16 cellular contexts compared by ENCODE assay signal in the genomic region with DNA sequence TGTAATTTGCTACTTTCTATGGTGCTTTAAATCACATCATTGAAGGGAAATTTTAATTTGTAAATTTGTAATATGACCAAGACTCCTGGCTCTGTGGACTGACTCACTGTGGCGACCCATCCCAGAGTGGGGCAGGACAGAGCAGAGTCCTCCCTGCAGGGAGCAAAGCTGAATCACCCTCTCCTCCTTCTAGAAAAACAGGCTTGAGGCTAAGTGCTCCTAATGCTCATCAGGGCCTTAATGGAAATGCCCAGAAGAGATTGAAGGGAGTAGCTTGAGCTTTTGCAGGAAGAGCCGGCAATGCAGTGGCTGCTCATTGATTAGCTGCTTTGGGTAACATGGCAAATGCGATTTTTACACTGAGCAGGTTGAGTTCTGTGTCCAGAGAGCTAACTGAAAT. TPM values are rescaled to one million over a fixed set of nuclear protein-coding genes. Genes with fewer than 3 reads are reported as not detected.
DNase-seq lines count a peak whose midpoint lies in the region; ATAC-seq, FAIRE-seq and TF ChIP-seq lines count a peak whose summit lies in the region.
"Had no signal": no experiment of that assay in that cellular context is flagged by ENCODE, and none has a peak within 500 bp of the region (broad histone marks: within the 10 kb centered on the region; RNA-seq: fewer than 3 reads in every experiment).

No MANE protein-coding gene starts in this region.

- H3K27me3 Mint-ChIP-seq in activated naive CD8-positive, alpha-beta T cell treated with anti-CD3 and anti-CD28 coated beads for 36 hours, result peaks cover 5% of the 10 kb centered on the region
- no peaks in the 10 kb centered on the region for H3K27me3 Mint-ChIP-seq in activated CD4-positive, alpha-beta T cell treated with anti-CD3 and anti-CD28 coated beads for 36 hours
- H3K27me3 Mint-ChIP-seq: T-helper 17 cell had no signal

- H3K36me3 Mint-ChIP-seq in activated naive CD8-positive, alpha-beta T cell treated with anti-CD3 and anti-CD28 coated beads for 36 hours, result peaks cover 13% of the 10 kb centered on the region
- H3K36me3 Mint-ChIP-seq in activated CD4-positive, alpha-beta T cell treated with anti-CD3 and anti-CD28 coated beads for 36 hours (ENCODE audit: low read depth), result peaks cover 13% of the 10 kb centered on the region

- H3K4me3 ChIP-seq in small intestine (ENCODE audit: low read depth in 1 of 2, low read length in 2 of 2), result no peak overlapping the region

- no peaks in the 10 kb centered on the region for H3K9me3 ChIP-seq in small intestine (ENCODE audit: control insufficient read depth, low read depth)

- H3K27ac ChIP-seq in VCaP, result peak overlapping the region; percentile 56; the same call in 1 of the 2 replicates
- H3K27ac ChIP-seq in small intestine (ENCODE audit: low read depth in 1 of 2, low read length in 1 of 2), result no peak overlapping the region

- H3K27ac Mint-ChIP-seq in activated naive CD8-positive, alpha-beta T cell treated with anti-CD3 and anti-CD28 coated beads for 36 hours, result no peak overlapping the region
- no peak overlapping the region for H3K27ac Mint-ChIP-seq in activated CD4-positive, alpha-beta T cell treated with anti-CD3 and anti-CD28 coated beads for 36 hours
- H3K27ac Mint-ChIP-seq: activated T-cell treated with anti-CD3 and anti-CD28 coated beads, Interleukin-2, amount 50 U/mL, for 72 hours; T-helper 17 cell had no signal

- intact Hi-C loops in activated CD4-positive, alpha-beta T cell treated with anti-CD3 and anti-CD28 coated beads for 36 hours (cut with DNase I, micrococcal nuclease), result no loop called here

- no peaks in the 10 kb centered on the region for H3K27me3 ChIP-seq in small intestine (ENCODE audit: control insufficient read depth in 2 of 2, insufficient read depth in 2 of 2, low read length in 2 of 2)

- POLR2A ChIA-PET in activated CD4-positive, alpha-beta T cell treated with anti-CD3 and anti-CD28 coated beads for 36 hours (lab: Charles Lee), result interaction anchor here (0.7 kb wide), 1 partner anchor 13 kb away, joined by 4 read pairs; no protein-coding TSS in a partner anchor

- H3K4me1 ChIP-seq in small intestine (ENCODE audit: control insufficient read depth in 2 of 2, insufficient read depth in 1 of 2, low read depth in 1 of 2, low read length in 1 of 2), result peaks cover 4 to 5% of the 10 kb centered on the region in 2 donors

- peaks cover 15% of the 10 kb centered on the region for H3K4me1 Mint-ChIP-seq in activated naive CD8-positive, alpha-beta T cell treated with anti-CD3 and anti-CD28 coated beads for 36 hours
- peaks cover 20% of the 10 kb centered on the region for H3K4me1 Mint-ChIP-seq in activated CD4-positive, alpha-beta T cell treated with anti-CD3 and anti-CD28 coated beads for 36 hours

- WGBS in small intestine, 3 donors, result 28 to 72% (median 55%) methylated on average over 3 of the region's 3 CpGs

- no peak for TF ChIP-seq CTCF in VCaP (conservative IDR thresholded peaks at IDR 0.05)

- FAIRE-seq in small intestine (lab: Jason Lieb, UNC), result no peak

- ATAC-seq in activated CD4-positive, alpha-beta T cell treated with anti-CD3 and anti-CD28 coated beads for 36 hours, result no peak
- ATAC-seq: activated T-cell treated with anti-CD3 and anti-CD28 coated beads, Interleukin-2, amount 50 U/mL, for 72 hours; T-helper 17 cell had no signal

- DNase-seq in HT-29 (ENCODE audit: low spot score) (peak; percentile 39), hepatic stellate cell (ENCODE audit: low spot score) (peak; percentile 49), small intestine (peak; percentile 80), NCI-H524 treated with DMSO at 0.1 percent for 48 hours (lab: John Stamatoyannopoulos, UW) (no peak), anterior cingulate cortex (lab: John Stamatoyannopoulos, UW) (no peak)
- DNase-seq in activated naive CD8-positive, alpha-beta T cell treated with anti-CD3 and anti-CD28 coated beads for 36 hours, result no peak
- DNase-seq in activated CD4-positive, alpha-beta T cell treated with anti-CD3 and anti-CD28 coated beads for 36 hours, result no peak
- DNase-seq: activated CD4-positive, alpha-beta T cell treated with anti-CD3 and anti-CD28 coated beads for 48 hours; activated T-cell treated with anti-CD3 and anti-CD28 coated beads, Interleukin-2, amount 50 U/mL, for 72 hours; amniotic stem cell; effector memory CD4-positive, alpha-beta T cell; MV-4-11; NCI-H2171; T-helper 17 cell had no signal

- H3K9me3 Mint-ChIP-seq in activated naive CD8-positive, alpha-beta T cell treated with anti-CD3 and anti-CD28 coated beads for 36 hours, result no peaks in the 10 kb centered on the region
- H3K9me3 Mint-ChIP-seq in activated CD4-positive, alpha-beta T cell treated with anti-CD3 and anti-CD28 coated beads for 36 hours (ENCODE audit: low read depth), result no peaks in the 10 kb centered on the region
- H3K9me3 Mint-ChIP-seq: activated T-cell treated with anti-CD3 and anti-CD28 coated beads, Interleukin-2, amount 50 U/mL, for 72 hours; neural crest cell had no signal

- no peaks in the 10 kb centered on the region for H3K36me3 ChIP-seq in small intestine (ENCODE audit: control insufficient read depth in 2 of 2, insufficient read depth in 2 of 2, low read length in 2 of 2)

- no peak overlapping the region for H3K4me3 Mint-ChIP-seq in activated naive CD8-positive, alpha-beta T cell treated with anti-CD3 and anti-CD28 coated beads for 36 hours
- H3K4me3 Mint-ChIP-seq in activated CD4-positive, alpha-beta T cell treated with anti-CD3 and anti-CD28 coated beads for 36 hours, result no peak overlapping the region
- H3K4me3 Mint-ChIP-seq: activated T-cell treated with anti-CD3 and anti-CD28 coated beads, Interleukin-2, amount 50 U/mL, for 72 hours; neural crest cell; T-helper 17 cell had no signal

- CTCF ChIA-PET in activated CD4-positive, alpha-beta T cell treated with anti-CD3 and anti-CD28 coated beads for 36 hours (lab: Charles Lee), result interaction anchor here (1.0 to 2.3 kb wide), 5 partner anchors 9 to 68 kb away, joined by 3 to 11 read pairs (median 4); no protein-coding TSS in a partner anchor

RNA-seq across cellular contexts. Expression of a gene that starts 16.8 kb away (rescaled TPM):
- 279 and 305 TPM in 2 replicates for total RNA-seq in HT-29 (2014; rRNA removed; shearing (Covaris generic))
- 1,000 to 10,000 TPM in 2 of 3 donors, 100 to 1,000 TPM in 1; 547 to 1,355 (median 1,268) TPM for polyA plus RNA-seq in small intestine
- total RNA-seq in activated naive CD8-positive, alpha-beta T cell treated with anti-CD3 and anti-CD28 coated beads for 36 hours, result 100 to 1,000 TPM; 225 to 235 TPM
- 100 to 1,000 TPM; 230 to 246 TPM for total RNA-seq in activated CD4-positive, alpha-beta T cell treated with anti-CD3 and anti-CD28 coated beads for 36 hours

RNA-seq across cellular contexts. Expression of a gene that starts 59.9 kb away (rescaled TPM):
- 326 and 331 TPM in 2 replicates for total RNA-seq in HT-29 (2014; rRNA removed; shearing (Covaris generic))
- 100 to 1,000 TPM; 237 to 551 (median 426) TPM for polyA plus RNA-seq in small intestine
- total RNA-seq in activated naive CD8-positive, alpha-beta T cell treated with anti-CD3 and anti-CD28 coated beads for 36 hours, result 100 to 1,000 TPM; 162 to 165 TPM
- total RNA-seq in activated CD4-positive, alpha-beta T cell treated with anti-CD3 and anti-CD28 coated beads for 36 hours, result 100 to 1,000 TPM; 264 to 361 TPM

Comparison
In these comparisons a context has a peak if more than half of its experiments do, and no peak if none do; other contexts are left out.
1. DNase-seq: peak in HT-29 (single experiment), hepatic stellate cell (single experiment) and small intestine (single experiment); none in NCI-H524 treated with DMSO at 0.1 percent for 48 hours (single experiment), anterior cingulate cortex (0 of 58), activated naive CD8-positive, alpha-beta T cell treated with anti-CD3 and anti-CD28 coated beads for 36 hours (single experiment) and activated CD4-positive, alpha-beta T cell treated with anti-CD3 and anti-CD28 coated beads for 36 hours (single experiment).